1 cellular context compared by ENCODE assay signal in genomic region chr15:74616020-74616939, GRCh38.
TF ChIP-seq lines count a peak whose summit lies in the region.

No MANE protein-coding gene starts in this region.

TF ChIP-seq in HepG2, 621 proteins besides CTCF, POLR2A, EP300 and RAD21 (continued from another document and continues in another):
- peak; percentile 60 for TF ChIP-seq ZNF800 (CRISPR knock-in tag; IDR thresholded peaks at IDR 0.05)
- 0 out of 2 replicates have a peak, but pooled peaks have one; percentile 13 for TF ChIP-seq NCOA1 (CRISPR knock-in tag; IDR thresholded peaks at IDR 0.05)
- TF ChIP-seq ZNF232 (CRISPR knock-in tag; IDR thresholded peaks at IDR 0.05; ENCODE audit: borderline replicate concordance) = peak; percentile 41; the same call in 1 of the 2 replicates
- 0 out of 2 replicates have a peak, but pooled peaks have one; percentile 7 for TF ChIP-seq KAT7 (CRISPR knock-in tag; IDR thresholded peaks at IDR 0.05; ENCODE audit: borderline replicate concordance)
- peak; percentile 10; the same call in 1 of the 2 replicates for TF ChIP-seq ZNF572 (CRISPR knock-in tag; IDR thresholded peaks at IDR 0.05)
- TF ChIP-seq DPF2 (CRISPR knock-in tag; IDR thresholded peaks at IDR 0.05; ENCODE audit: borderline replicate concordance, low read depth) = no peak
- TF ChIP-seq DZIP1 (CRISPR knock-in tag; IDR thresholded peaks at IDR 0.05) = no peak
- TF ChIP-seq MTERF4 (CRISPR knock-in tag; IDR thresholded peaks at IDR 0.05) = no peak
- peak; percentile 18; the same call in 1 of the 2 replicates for TF ChIP-seq PCBP1 (IDR thresholded peaks at IDR 0.05; ENCODE audit: borderline replicate concordance, low read depth, low read length)
- no peak for TF ChIP-seq PCBP2 (optimal IDR thresholded peaks at IDR 0.05; ENCODE audit: low read depth, low read length, poor library complexity, severe bottlenecking)
- TF ChIP-seq NR1H2 (CRISPR knock-in tag; IDR thresholded peaks at IDR 0.05; ENCODE audit: borderline replicate concordance, low read depth) = no peak
- TF ChIP-seq TFDP2 (CRISPR knock-in tag; IDR thresholded peaks at IDR 0.05) = no peak
- TF ChIP-seq TBX2 (CRISPR knock-in tag; IDR thresholded peaks at IDR 0.05; ENCODE audit: borderline replicate concordance) = peak; percentile 41; the same call in 1 of the 2 replicates
- no peak for TF ChIP-seq KLF15 (CRISPR knock-in tag; IDR thresholded peaks at IDR 0.05; ENCODE audit: borderline replicate concordance)
- no peak for TF ChIP-seq WIZ (CRISPR knock-in tag; IDR thresholded peaks at IDR 0.05)
- TF ChIP-seq ZNF430 (CRISPR knock-in tag; IDR thresholded peaks at IDR 0.05) = peak; percentile 62; the same call in 1 of the 2 replicates
- peak; percentile 75; the same call in 1 of the 2 replicates for TF ChIP-seq ZNF256 (CRISPR knock-in tag; conservative IDR thresholded peaks at IDR 0.05)
- TF ChIP-seq HNRNPH1 (optimal IDR thresholded peaks at IDR 0.05; ENCODE audit: low read depth, low read length) = no peak
- TF ChIP-seq NR2F2 (IDR thresholded peaks at IDR 0.05; ENCODE audit: borderline replicate concordance, low read depth) = 0 out of 2 replicates have a peak, but pooled peaks have one; percentile 66
- no peak for TF ChIP-seq NFE2L1 (CRISPR knock-in tag; IDR thresholded peaks at IDR 0.05; ENCODE audit: borderline replicate concordance)
- TF ChIP-seq, protein P1, sequence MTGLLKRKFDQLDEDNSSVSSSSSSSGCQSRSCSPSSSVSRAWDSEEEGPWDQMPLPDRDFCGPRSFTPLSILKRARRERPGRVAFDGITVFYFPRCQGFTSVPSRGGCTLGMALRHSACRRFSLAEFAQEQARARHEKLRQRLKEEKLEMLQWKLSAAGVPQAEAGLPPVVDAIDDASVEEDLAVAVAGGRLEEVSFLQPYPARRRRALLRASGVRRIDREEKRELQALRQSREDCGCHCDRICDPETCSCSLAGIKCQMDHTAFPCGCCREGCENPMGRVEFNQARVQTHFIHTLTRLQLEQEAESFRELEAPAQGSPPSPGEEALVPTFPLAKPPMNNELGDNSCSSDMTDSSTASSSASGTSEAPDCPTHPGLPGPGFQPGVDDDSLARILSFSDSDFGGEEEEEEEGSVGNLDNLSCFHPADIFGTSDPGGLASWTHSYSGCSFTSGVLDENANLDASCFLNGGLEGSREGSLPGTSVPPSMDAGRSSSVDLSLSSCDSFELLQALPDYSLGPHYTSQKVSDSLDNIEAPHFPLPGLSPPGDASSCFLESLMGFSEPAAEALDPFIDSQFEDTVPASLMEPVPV (CRISPR knock-in tag; IDR thresholded peaks at IDR 0.05) = no peak
- TF ChIP-seq ZFY (CRISPR knock-in tag; IDR thresholded peaks at IDR 0.05) = peak; percentile 75
- no peak for TF ChIP-seq ZNF75D (CRISPR knock-in tag; IDR thresholded peaks at IDR 0.05; ENCODE audit: borderline replicate concordance)
- no peak for TF ChIP-seq SIN3B (IDR thresholded peaks at IDR 0.05; ENCODE audit: low read length)
- 0 out of 2 replicates have a peak, but pooled peaks have one; percentile 54 for TF ChIP-seq DNMT3B (CRISPR knock-in tag; conservative IDR thresholded peaks at IDR 0.05)
- no peak for TF ChIP-seq MEIS2 (CRISPR knock-in tag; IDR thresholded peaks at IDR 0.05)
- no peak; the same call in 1 of the 2 replicates for TF ChIP-seq NFIC (IDR thresholded peaks at IDR 0.05; ENCODE audit: low read length)
- TF ChIP-seq MAFG (CRISPR knock-in tag; IDR thresholded peaks at IDR 0.05) = no peak
- TF ChIP-seq, protein P2, sequence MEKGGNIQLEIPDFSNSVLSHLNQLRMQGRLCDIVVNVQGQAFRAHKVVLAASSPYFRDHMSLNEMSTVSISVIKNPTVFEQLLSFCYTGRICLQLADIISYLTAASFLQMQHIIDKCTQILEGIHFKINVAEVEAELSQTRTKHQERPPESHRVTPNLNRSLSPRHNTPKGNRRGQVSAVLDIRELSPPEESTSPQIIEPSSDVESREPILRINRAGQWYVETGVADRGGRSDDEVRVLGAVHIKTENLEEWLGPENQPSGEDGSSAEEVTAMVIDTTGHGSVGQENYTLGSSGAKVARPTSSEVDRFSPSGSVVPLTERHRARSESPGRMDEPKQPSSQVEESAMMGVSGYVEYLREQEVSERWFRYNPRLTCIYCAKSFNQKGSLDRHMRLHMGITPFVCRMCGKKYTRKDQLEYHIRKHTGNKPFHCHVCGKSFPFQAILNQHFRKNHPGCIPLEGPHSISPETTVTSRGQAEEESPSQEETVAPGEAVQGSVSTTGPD (CRISPR knock-in tag; IDR thresholded peaks at IDR 0.05) = no peak
- no peak for TF ChIP-seq SALL2 (CRISPR knock-in tag; IDR thresholded peaks at IDR 0.05)
- no peak for TF ChIP-seq ZEB1 (IDR thresholded peaks at IDR 0.05; ENCODE audit: insufficient replicate concordance, low read depth)
- TF ChIP-seq ZNF850 (CRISPR knock-in tag; conservative IDR thresholded peaks at IDR 0.05) = 0 out of 2 replicates have a peak, but pooled peaks have one; percentile 25
- TF ChIP-seq AKNA (CRISPR knock-in tag; IDR thresholded peaks at IDR 0.05; ENCODE audit: borderline replicate concordance) = no peak
- TF ChIP-seq, protein P3, sequence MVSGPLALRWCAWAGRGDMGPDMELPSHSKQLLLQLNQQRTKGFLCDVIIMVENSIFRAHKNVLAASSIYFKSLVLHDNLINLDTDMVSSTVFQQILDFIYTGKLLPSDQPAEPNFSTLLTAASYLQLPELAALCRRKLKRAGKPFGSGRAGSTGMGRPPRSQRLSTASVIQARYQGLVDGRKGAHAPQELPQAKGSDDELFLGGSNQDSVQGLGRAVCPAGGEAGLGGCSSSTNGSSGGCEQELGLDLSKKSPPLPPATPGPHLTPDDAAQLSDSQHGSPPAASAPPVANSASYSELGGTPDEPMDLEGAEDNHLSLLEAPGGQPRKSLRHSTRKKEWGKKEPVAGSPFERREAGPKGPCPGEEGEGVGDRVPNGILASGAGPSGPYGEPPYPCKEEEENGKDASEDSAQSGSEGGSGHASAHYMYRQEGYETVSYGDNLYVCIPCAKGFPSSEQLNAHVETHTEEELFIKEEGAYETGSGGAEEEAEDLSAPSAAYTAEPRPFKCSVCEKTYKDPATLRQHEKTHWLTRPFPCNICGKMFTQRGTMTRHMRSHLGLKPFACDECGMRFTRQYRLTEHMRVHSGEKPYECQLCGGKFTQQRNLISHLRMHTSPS (CRISPR knock-in tag; IDR thresholded peaks at IDR 0.05; ENCODE audit: low read depth) = no peak
- TF ChIP-seq GTF3A (CRISPR knock-in tag; conservative IDR thresholded peaks at IDR 0.05) = no peak
- no peak for TF ChIP-seq RARA (CRISPR knock-in tag; IDR thresholded peaks at IDR 0.05)
- TF ChIP-seq, protein P4, sequence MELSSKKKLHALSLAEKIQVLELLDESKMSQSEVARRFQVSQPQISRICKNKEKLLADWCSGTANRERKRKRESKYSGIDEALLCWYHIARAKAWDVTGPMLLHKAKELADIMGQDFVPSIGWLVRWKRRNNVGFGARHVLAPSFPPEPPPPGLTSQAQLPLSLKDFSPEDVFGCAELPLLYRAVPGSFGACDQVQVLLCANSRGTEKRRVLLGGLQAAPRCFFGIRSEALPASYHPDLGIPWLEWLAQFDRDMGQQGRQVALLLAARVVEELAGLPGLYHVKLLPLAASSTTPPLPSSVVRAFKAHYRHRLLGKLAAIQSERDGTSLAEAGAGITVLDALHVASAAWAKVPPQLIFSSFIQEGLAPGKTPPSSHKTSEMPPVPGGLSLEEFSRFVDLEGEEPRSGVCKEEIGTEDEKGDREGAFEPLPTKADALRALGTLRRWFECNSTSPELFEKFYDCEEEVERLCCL (CRISPR knock-in tag; IDR thresholded peaks at IDR 0.05; ENCODE audit: borderline replicate concordance) = no peak
- TF ChIP-seq KLF16 (CRISPR knock-in tag; IDR thresholded peaks at IDR 0.05) = no peak; a peak in 1 of 4 replicates
